In the genomic region with DNA sequence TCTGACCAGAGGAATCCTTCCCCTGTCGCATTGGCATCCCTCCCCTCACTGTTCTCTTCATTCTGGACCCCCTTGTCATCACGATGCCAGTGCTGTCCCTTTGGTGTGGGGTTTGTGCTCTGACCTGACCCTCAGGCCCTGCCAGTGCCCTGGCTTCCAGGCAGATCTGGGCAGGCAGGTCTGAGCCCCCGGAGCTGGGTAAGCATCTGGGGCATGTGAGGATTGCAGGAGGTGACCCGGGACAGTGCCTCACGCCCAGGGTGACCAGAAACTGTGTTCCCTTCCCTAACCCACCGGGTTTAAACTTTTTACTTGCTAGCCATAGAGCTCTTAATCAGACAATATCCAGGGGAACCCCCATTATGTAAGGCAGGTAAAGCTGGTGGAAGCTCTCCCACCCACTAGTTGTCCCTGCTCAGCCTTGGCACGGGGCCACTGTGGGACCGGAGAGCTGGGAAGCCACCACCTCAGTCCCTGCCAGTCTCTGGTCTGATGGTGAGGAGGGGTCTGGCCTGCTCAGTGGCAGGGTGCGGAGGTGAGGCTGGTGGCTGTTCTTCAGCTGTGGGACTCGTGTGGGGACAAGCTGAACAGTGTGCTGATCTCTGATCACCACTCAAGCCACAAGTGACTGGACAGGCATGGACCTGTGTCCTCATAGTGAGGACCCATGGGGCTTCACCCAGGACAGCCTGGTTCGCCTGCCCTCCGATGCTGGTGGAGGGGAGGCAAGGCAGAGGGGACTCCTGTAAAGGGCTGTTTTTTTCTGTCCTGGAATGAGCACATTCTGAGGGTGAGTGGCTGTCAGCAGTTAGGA, we compare ENCODE assay signal across 9 cellular contexts. TPM values are rescaled to one million over a fixed set of nuclear protein-coding genes. Genes with fewer than 3 reads are reported as not detected.
DNase-seq lines count a peak whose midpoint lies in the region; ATAC-seq and TF ChIP-seq lines count a peak whose summit lies in the region.
"Had no signal": no experiment of that assay in that cellular context is flagged by ENCODE, and none has a peak within 500 bp of the region (broad histone marks: within the 10 kb centered on the region; RNA-seq: fewer than 3 reads in every experiment).

No MANE protein-coding gene starts in this region.

- peaks cover 4% of the 10 kb centered on the region for H3K36me3 Mint-ChIP-seq in stimulated activated naive CD8-positive, alpha-beta T cell treated with anti-CD3 and anti-CD28 coated beads, Interleukin-15, Interleukin-2, amounts not matched to agents 100 ng/mL and 50 ng/mL, for 24 hours (ENCODE audit: low read depth)
- H3K36me3 Mint-ChIP-seq in chondrocyte (ENCODE audit: low read depth), result no peaks in the 10 kb centered on the region
- H3K36me3 Mint-ChIP-seq in nephron (ENCODE audit: low read depth), result no peaks in the 10 kb centered on the region

- intact Hi-C loops in aorta (cut with DNase I), result loop anchor here in 1 of 2 donors (5.0 kb wide), 2 partner anchors 36 to 39 kb away; a partner anchor contains a TSS

- no peak for ATAC-seq in stimulated activated naive CD8-positive, alpha-beta T cell treated with anti-CD3 and anti-CD28 coated beads, Interleukin-15, Interleukin-2, amounts not matched to agents 100 U/mL and 50 U/mL, for 24 hours
- no peak for ATAC-seq in aorta (ENCODE audit: low FRiP score)

- H3K27me3 Mint-ChIP-seq in stimulated activated naive CD8-positive, alpha-beta T cell treated with anti-CD3 and anti-CD28 coated beads, Interleukin-15, Interleukin-2, amounts not matched to agents 100 ng/mL and 50 ng/mL, for 24 hours, result no peaks in the 10 kb centered on the region
- H3K27me3 Mint-ChIP-seq in chondrocyte (ENCODE audit: low read depth) (no peaks in the 10 kb centered on the region), nephron (ENCODE audit: low read depth) (peaks cover 50% of the 10 kb centered on the region)

- peak overlapping the region; percentile 82 for H3K27ac Mint-ChIP-seq in stimulated activated naive CD8-positive, alpha-beta T cell treated with anti-CD3 and anti-CD28 coated beads, Interleukin-15, Interleukin-2, amounts not matched to agents 100 ng/mL and 50 ng/mL, for 24 hours
- H3K27ac Mint-ChIP-seq in chondrocyte (ENCODE audit: unreplicated experiment) (peak overlapping the region; percentile 89), nephron (peak overlapping the region; percentile 23 to 75 (median 45))

- H3K36me3 ChIP-seq in aorta (ENCODE audit: control insufficient read depth in 1 of 2, insufficient read depth in 2 of 2, low read length in 1 of 2), result no peaks in the 10 kb centered on the region
- no peaks in the 10 kb centered on the region for H3K36me3 ChIP-seq in BE2C

- H3K4me3 Mint-ChIP-seq in stimulated activated naive CD8-positive, alpha-beta T cell treated with anti-CD3 and anti-CD28 coated beads, Interleukin-15, Interleukin-2, amounts not matched to agents 100 ng/mL and 50 ng/mL, for 24 hours, result peak overlapping the region; percentile 62
- peak overlapping the region; percentile 48 for H3K4me3 Mint-ChIP-seq in chondrocyte (ENCODE audit: unreplicated experiment)
- H3K4me3 Mint-ChIP-seq in nephron, result peak overlapping the region; percentile 18 to 35 (median 26)

- H3K27me3 ChIP-seq in aorta (ENCODE audit: control insufficient read depth in 1 of 2, insufficient read depth in 2 of 2, low read length in 1 of 2), result no peaks in the 10 kb centered on the region
- H3K27me3 ChIP-seq in BE2C, result no peaks in the 10 kb centered on the region

- H3K9me3 Mint-ChIP-seq in stimulated activated naive CD8-positive, alpha-beta T cell treated with anti-CD3 and anti-CD28 coated beads, Interleukin-15, Interleukin-2, amounts not matched to agents 100 ng/mL and 50 ng/mL, for 24 hours, result no peaks in the 10 kb centered on the region
- H3K9me3 Mint-ChIP-seq in chondrocyte (ENCODE audit: low read depth) (no peaks in the 10 kb centered on the region), nephron (no peaks in the 10 kb centered on the region)

- no peak for DNase-seq in stimulated activated naive CD8-positive, alpha-beta T cell treated with anti-CD3 and anti-CD28 coated beads, Interleukin-15, Interleukin-2, amounts not matched to agents 100 U/mL and 50 U/mL, for 24 hours
- DNase-seq in chondrocyte (ENCODE audit: low spot score), result peak; percentile 70
- peak; percentile 46 to 73 for DNase-seq in aorta
- no peak for DNase-seq in midbrain (lab: John Stamatoyannopoulos, UW)
- DNase-seq in BE2C, result no peak
- no peak for DNase-seq in kidney glomerular epithelial cell (lab: John Stamatoyannopoulos, UW)
- DNase-seq: cortex of kidney had no signal

- peaks cover 100% of the 10 kb centered on the region for H3K4me1 Mint-ChIP-seq in stimulated activated naive CD8-positive, alpha-beta T cell treated with anti-CD3 and anti-CD28 coated beads, Interleukin-15, Interleukin-2, amounts not matched to agents 100 ng/mL and 50 ng/mL, for 24 hours (ENCODE audit: low read depth)
- H3K4me1 Mint-ChIP-seq in chondrocyte (ENCODE audit: low read depth) (peaks cover 42% of the 10 kb centered on the region), nephron (peaks cover 73% of the 10 kb centered on the region)

- H3K4me1 ChIP-seq in aorta (ENCODE audit: control insufficient read depth in 1 of 2, insufficient read depth in 2 of 2, low read length in 2 of 2) (peaks cover 4 to 8% of the 10 kb centered on the region in 2 donors), BE2C (peaks cover 23% of the 10 kb centered on the region)

- 73% methylated on average over 12 of the region's 12 CpGs for WGBS in aorta, 2 donors

- no peak for TF ChIP-seq CTCF in chondrocyte (IDR thresholded peaks at IDR 0.05)
- TF ChIP-seq CTCF in nephron (IDR thresholded peaks at IDR 0.05; ENCODE audit: unreplicated experiment in 3 of 3), result no peak
- TF ChIP-seq CTCF in BE2C (IDR thresholded peaks at IDR 0.05; ENCODE audit: low read depth, low read length), result no peak

- H3K27ac ChIP-seq in aorta (ENCODE audit: low read depth in 1 of 2, low read length in 2 of 2), result peak overlapping the region in 1 of 2 donors; percentile 27

- H3K9me3 ChIP-seq in aorta (ENCODE audit: control insufficient read depth, low read length) (no peaks in the 10 kb centered on the region), BE2C (no peaks in the 10 kb centered on the region)

- H3K4me3 ChIP-seq in aorta (ENCODE audit: low read length in 2 of 2) (no peak overlapping the region), BE2C (ENCODE audit: low read depth, low read length) (no peak overlapping the region)

RNA-seq across cellular contexts. Expression of a gene that starts 38.0 kb away (rescaled TPM):
- 28.4 to 44.5 TPM (median 30.0 TPM) in 3 replicates for total RNA-seq in chondrocyte
- total RNA-seq in aorta, result 100 to 1,000 TPM; 113 to 120 TPM
- polyA plus RNA-seq in aorta, result 10 to 100 TPM in 1 of 2 donors, 1 to 10 TPM in 1; 5.3 to 30.1 TPM
- polyA plus RNA-seq in BE2C (2012; ENCODE audit: insufficient read depth, insufficient read length, low read depth), result 59.1 TPM

Comparison
In these comparisons a context has a peak if more than half of its experiments do, and no peak if none do; other contexts are left out.
1. DNase-seq: peak in chondrocyte (single experiment) and aorta (2 of 2); none in stimulated activated naive CD8-positive, alpha-beta T cell treated with anti-CD3 and anti-CD28 coated beads, Interleukin-15, Interleukin-2, amounts not matched to agents 100 U/mL and 50 U/mL, for 24 hours (single experiment), midbrain (single experiment), BE2C (single experiment) and kidney glomerular epithelial cell (single experiment).
2. Peak in every context shown above with its lines, with median percentiles within 50 percentile points of each other: H3K27ac Mint-ChIP-seq and H3K4me3 Mint-ChIP-seq.